Comparison of ENCODE assay signal across 23 cellular contexts in the genomic region with DNA sequence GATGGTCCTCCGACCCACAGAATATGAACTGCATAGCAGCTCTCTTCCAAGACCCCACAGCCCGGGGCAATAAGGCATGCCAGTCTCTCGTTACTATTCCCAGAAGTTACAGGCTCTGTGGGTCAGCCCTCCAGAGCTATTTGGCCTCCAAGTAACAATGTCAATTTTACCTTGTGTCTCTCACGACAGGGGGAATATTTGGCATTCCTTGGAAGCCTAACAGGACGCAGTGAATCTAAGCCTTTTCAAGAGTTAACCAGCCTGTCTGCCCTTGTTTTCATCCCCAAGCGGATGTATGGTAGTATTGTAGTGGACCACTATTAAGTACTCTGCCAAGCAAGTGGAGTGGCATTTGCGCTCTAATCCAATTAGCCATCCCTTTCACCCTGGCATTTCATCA. TPM values are rescaled to one million over a fixed set of nuclear protein-coding genes. Genes with fewer than 3 reads are reported as not detected.
"Had no signal": no experiment of that assay in that cellular context is flagged by ENCODE, and none has a peak within 500 bp of the region (broad histone marks: within the 10 kb centered on the region; RNA-seq: fewer than 3 reads in every experiment).

No MANE protein-coding gene starts in this region.

- ATAC-seq: activated T-cell treated with anti-CD3 and anti-CD28 coated beads, Interleukin-2, amount 50 U/mL, for 4 hours; heart right ventricle; left lobe of liver; lower lobe of right lung had no signal

- H3K27ac ChIP-seq: adrenal gland, colonic mucosa, esophagus squamous epithelium, heart right ventricle, lower lobe of right lung, sigmoid colon, spleen, thoracic aorta, upper lobe of left lung had no signal

- H3K27me3 Mint-ChIP-seq: activated naive CD8-positive, alpha-beta T cell; naive B cell had no signal

- H3K4me3 Mint-ChIP-seq: activated naive CD8-positive, alpha-beta T cell; activated T-cell treated with anti-CD3 and anti-CD28 coated beads, Interleukin-2, amount 50 U/mL, for 4 hours; naive B cell had no signal

- H3K4me1 Mint-ChIP-seq: naive B cell had no signal

- H3K9me3 ChIP-seq: colonic mucosa had no signal

- DNase-seq: activated CD4-positive, alpha-beta T cell treated with anti-CD3 and anti-CD28 coated beads, Interleukin-2, amount 50 U/mL, for 48 hours; activated CD8-positive, alpha-beta memory T cell treated with anti-CD3 and anti-CD28 coated beads, Interleukin-2, amount 50 U/mL, for 48 hours; activated naive CD4-positive, alpha-beta T cell; activated T-cell treated with anti-CD3 and anti-CD28 coated beads, Interleukin-2, amount 50 U/mL, for 4 hours; adrenal gland; colonic mucosa; esophagus squamous epithelium; heart right ventricle; lower lobe of right lung; naive B cell; occipital lobe; posterior cingulate gyrus; sigmoid colon; spleen; stimulated activated CD4-positive, alpha-beta T cell treated with anti-CD3 and anti-CD28 coated beads, Interleukin-4, amount 100 ng/mL, for 1 hour; stimulated activated naive CD4-positive, alpha-beta T cell; T-helper 1 cell; upper lobe of left lung had no signal

- H3K4me3 ChIP-seq: adrenal gland, colonic mucosa, esophagus squamous epithelium, heart right ventricle, lower lobe of right lung, sigmoid colon, spleen, thoracic aorta, upper lobe of left lung had no signal

- H3K27me3 ChIP-seq: adrenal gland, colonic mucosa, esophagus squamous epithelium, heart right ventricle, sigmoid colon, spleen, upper lobe of left lung had no signal

- H3K4me1 ChIP-seq: colonic mucosa, heart right ventricle, lower lobe of right lung, sigmoid colon, spleen, upper lobe of left lung had no signal

- H3K27ac Mint-ChIP-seq: activated naive CD8-positive, alpha-beta T cell; activated T-helper 2 cell treated with anti-CD3 and anti-CD28 coated beads, Interferon-gamma antibody, Interleukin-2, Interleukin-4, amounts not matched to agents 10 μg/mL and 5 μg/mL and 100 μg/mL, durations not matched to agents 14 hours and 24 hours and 36 hours had no signal

RNA-seq across cellular contexts. Expression of gene GNG4, which starts 24.4 kb away (rescaled TPM):
- total RNA-seq: bronchial epithelial cell, left lobe of liver, lower lobe of right lung had no signal
